Comparison of ENCODE assay signal across 10 cellular contexts in the genomic region with DNA sequence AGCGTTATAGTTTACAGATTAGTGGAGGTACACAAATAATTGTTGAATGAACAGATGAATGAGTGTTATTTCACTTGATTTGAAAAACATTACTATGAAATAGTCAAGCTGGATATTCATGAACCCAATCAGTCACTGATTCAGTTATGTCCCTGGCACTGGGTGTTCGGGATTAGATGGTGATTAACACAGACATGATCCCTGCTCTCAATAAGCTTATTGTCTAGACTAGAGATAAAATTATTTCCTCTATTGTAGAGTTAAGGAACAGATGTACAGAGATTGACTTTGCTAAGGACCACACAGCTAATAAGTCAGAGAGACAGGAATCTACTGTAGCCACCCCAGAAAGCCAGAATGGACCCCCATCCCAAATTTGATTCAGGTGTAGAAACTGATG. TPM values are rescaled to one million over a fixed set of nuclear protein-coding genes. Genes with fewer than 3 reads are reported as not detected.
A peak's percentile ranks its signal among the peaks of the same experiment; 100 is the strongest.
DNase-seq lines count a peak whose midpoint lies in the region; ATAC-seq and TF ChIP-seq lines count a peak whose summit lies in the region.
"Had no signal": no experiment of that assay in that cellular context is flagged by ENCODE, and none has a peak within 500 bp of the region (broad histone marks: within the 10 kb centered on the region; RNA-seq: fewer than 3 reads in every experiment).

No MANE protein-coding gene starts in this region.

- no peak overlapping the region for H3K27ac ChIP-seq in muscle layer of duodenum (ENCODE audit: low read length)

- intact Hi-C loops in CD14-positive monocyte (cut with micrococcal nuclease): loop anchor here in 1 of 2 donors (5.0 to 10.0 kb wide), 3 partner anchors 102 to 253 kb away; a partner anchor contains a TSS

- H3K4me1 Mint-ChIP-seq in CD14-positive monocyte: peaks cover 11% of the 10 kb centered on the region

- no peaks in the 10 kb centered on the region for H3K9me3 Mint-ChIP-seq in CD14-positive monocyte

- no peaks in the 10 kb centered on the region for H3K36me3 ChIP-seq in muscle layer of duodenum (ENCODE audit: control insufficient read depth in 1 of 2, insufficient read depth in 2 of 2, low read length in 2 of 2)

- H3K9me3 ChIP-seq in muscle layer of duodenum (ENCODE audit: control insufficient read depth in 1 of 2, low read length in 2 of 2): no peaks in the 10 kb centered on the region

- no peak for ATAC-seq in GM18907 (IDR thresholded peaks at IDR 0.05; ENCODE audit: unreplicated experiment)

- peaks cover 0 to 10% (median 7%) of the 10 kb centered on the region in 3 donors for H3K27me3 Mint-ChIP-seq in CD14-positive monocyte (ENCODE audit: low read depth in 3 of 3)

- peak overlapping the region; percentile 70; the same call in 1 of the 2 replicates for H3K4me3 ChIP-seq in Jurkat, Clone E6-1 (ENCODE audit: low read length)
- H3K4me3 ChIP-seq in cardiac fibroblast (replicated peaks in 1 of 2; ENCODE audit: low read depth in 2 of 2, low read length in 2 of 2) (peak overlapping the region; percentile 66 to 68), muscle layer of duodenum (ENCODE audit: low read depth in 1 of 2, low read length in 2 of 2) (peak overlapping the region; percentile 73 to 85)

- H3K27ac Mint-ChIP-seq in CD14-positive monocyte: peak overlapping the region in 1 of 7 donors; percentile 41

- TF ChIP-seq CTCF in CD14-positive monocyte (IDR thresholded peaks at IDR 0.05) (no peak), cardiac fibroblast (IDR thresholded peaks at IDR 0.05; ENCODE audit: low read depth, low read length) (no peak)

- no peaks in the 10 kb centered on the region for H3K36me3 Mint-ChIP-seq in CD14-positive monocyte

- no peak for DNase-seq in CD14-positive monocyte (ENCODE audit: low spot score)
- no peak for DNase-seq in Jurkat, Clone E6-1 (ENCODE audit: low read depth, low spot score)
- DNase-seq in cardiac fibroblast (ENCODE audit: low read depth in 2 of 2): no peak
- DNase-seq in NCI-H748 treated with DMSO at 0.1 percent for 48 hours (lab: John Stamatoyannopoulos, UW): no peak
- no peak for DNase-seq in SHP77 (lab: John Stamatoyannopoulos, UW)
- no peak for DNase-seq in NOMO-1 (lab: John Stamatoyannopoulos, UW; ENCODE audit: unreplicated experiment in 2 of 2)
- DNase-seq: erythroblast; stimulated activated CD4-positive, alpha-beta T cell treated with anti-CD3 and anti-CD28 coated beads, Interleukin-4, amount 100 ng/mL, for 24 hours had no signal

- H3K27me3 ChIP-seq in muscle layer of duodenum (ENCODE audit: low read depth, low read length): no peaks in the 10 kb centered on the region

- H3K4me1 ChIP-seq in muscle layer of duodenum (ENCODE audit: control insufficient read depth in 1 of 2, insufficient read depth in 2 of 2, low read length in 2 of 2): no peaks in the 10 kb centered on the region

- H3K4me3 Mint-ChIP-seq in CD14-positive monocyte: peak overlapping the region; percentile 80 to 94

RNA-seq across cellular contexts. Expression of a gene that starts 1.0 kb away (rescaled TPM):
- polyA plus RNA-seq in CD14-positive monocyte: under 1 TPM; 0.13 to 0.27 TPM
- 6.2 TPM for polyA plus RNA-seq in Jurkat, Clone E6-1 (2012; ENCODE audit: insufficient read depth, insufficient read length)
